In the genomic region with DNA sequence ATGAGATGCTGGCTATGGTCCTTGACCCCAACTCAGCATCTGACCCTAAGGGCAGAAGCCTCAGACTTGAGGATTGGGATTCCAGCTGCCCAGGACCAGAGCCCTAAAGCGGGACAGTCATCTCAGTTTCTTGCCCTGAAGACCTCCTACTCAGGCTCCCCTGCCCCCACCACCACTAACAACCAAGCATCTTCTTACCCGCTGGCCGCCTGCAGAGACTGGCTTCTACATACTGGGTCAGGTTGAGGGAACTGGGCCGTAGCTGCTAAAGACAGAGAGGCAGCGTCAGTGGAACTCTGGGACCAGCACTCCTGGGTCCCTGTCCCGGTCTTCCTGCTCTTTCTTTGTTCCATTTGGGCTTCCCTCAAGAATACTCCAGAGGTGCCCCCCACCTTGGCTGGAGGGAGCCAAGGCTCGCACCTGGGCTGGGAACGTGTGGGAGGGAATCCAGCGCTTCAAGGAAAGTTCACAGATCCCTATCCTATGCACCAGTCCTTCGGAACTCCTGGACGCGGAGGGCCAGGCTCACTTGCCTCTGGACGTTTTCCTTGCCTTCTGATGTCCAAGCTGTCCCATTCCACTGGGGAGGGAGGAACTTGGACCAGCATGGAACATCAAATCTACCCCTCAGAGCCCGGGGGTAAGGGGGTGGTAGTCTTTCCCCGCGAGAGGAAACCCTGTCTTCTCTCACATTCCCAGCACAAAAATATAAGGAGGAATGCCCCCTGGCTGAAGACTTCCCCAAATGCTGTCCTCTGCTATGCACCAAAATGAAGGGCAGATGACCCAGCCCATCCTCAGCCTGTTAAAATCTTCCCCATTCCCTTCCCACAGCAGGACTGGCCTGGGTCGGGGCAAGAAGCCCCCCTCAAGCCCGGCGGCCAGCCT, we compare ENCODE assay signal across 6 cellular contexts. TPM values are rescaled to one million over a fixed set of nuclear protein-coding genes. Genes with fewer than 3 reads are reported as not detected.
DNase-seq lines count a peak whose midpoint lies in the region; ATAC-seq and TF ChIP-seq lines count a peak whose summit lies in the region.

No MANE protein-coding gene starts in this region.

- peaks cover 28% of the 10 kb centered on the region for H3K4me1 ChIP-seq in hepatocyte (ENCODE audit: insufficient read depth)
- H3K4me1 ChIP-seq in transverse colon, result peaks cover 25 to 45% (median 39%) of the 10 kb centered on the region in 4 donors

- H3K4me1 Mint-ChIP-seq in activated T-cell treated with anti-CD3 and anti-CD28 coated beads, Interleukin-2, amount 50 U/mL, for 24 hours (ENCODE audit: low read depth), result peaks cover 75% of the 10 kb centered on the region

- no peaks in the 10 kb centered on the region for H4K20me1 ChIP-seq in hepatocyte (ENCODE audit: insufficient read depth, poor library complexity, severe bottlenecking)

- no peaks in the 10 kb centered on the region for H3K9me2 ChIP-seq in hepatocyte (replicated peaks; ENCODE audit: insufficient read depth)

- TF ChIP-seq POLR2A in transverse colon (IDR thresholded peaks at IDR 0.05), result no peak

- DNase-seq in activated T-cell treated with anti-CD3 and anti-CD28 coated beads, Interleukin-2, amount 50 U/mL, for 24 hours, result no peak
- DNase-seq in activated T-cell treated with anti-CD3 and anti-CD28 coated beads for 4 hours (no peak), hepatocyte (ENCODE audit: low spot score) (no peak), transverse colon (no peak), NAMALWA (ENCODE audit: low spot score) (no peak)

- no peaks in the 10 kb centered on the region for H3K36me3 ChIP-seq in hepatocyte (replicated peaks; ENCODE audit: insufficient read depth, low read depth)
- no peaks in the 10 kb centered on the region for H3K36me3 ChIP-seq in transverse colon

- H3K27ac ChIP-seq in hepatocyte, result peak overlapping the region; percentile 92
- H3K27ac ChIP-seq in transverse colon, result peak overlapping the region; percentile 75 to 93 (median 80)

- H3K4me2 ChIP-seq in hepatocyte, result peak overlapping the region; percentile 94

- H3K27me3 ChIP-seq in hepatocyte (no peaks in the 10 kb centered on the region), transverse colon (no peaks in the 10 kb centered on the region)

- H3K9me3 Mint-ChIP-seq in activated T-cell treated with anti-CD3 and anti-CD28 coated beads, Interleukin-2, amount 50 U/mL, for 24 hours, result no peaks in the 10 kb centered on the region

- H3K27me3 Mint-ChIP-seq in activated T-cell treated with anti-CD3 and anti-CD28 coated beads, Interleukin-2, amount 50 U/mL, for 24 hours, result no peaks in the 10 kb centered on the region

- H3K79me2 ChIP-seq in hepatocyte, result peaks cover 11% of the 10 kb centered on the region

- H3K36me3 Mint-ChIP-seq in activated T-cell treated with anti-CD3 and anti-CD28 coated beads, Interleukin-2, amount 50 U/mL, for 24 hours (ENCODE audit: low read depth), result peaks cover 5% of the 10 kb centered on the region

- in situ Hi-C loops in transverse colon (cut with MboI; ENCODE audit: low pct_ligation_motif_present in 1 of 4, low pct_unique_long_range_greater_than_20kb in 1 of 4, low sequenced_read_pairs in 3 of 4), result no loop called here

- 32% methylated on average over 19 of the region's 19 CpGs for WGBS in hepatocyte (ENCODE audit: low lambda C conversion rate, missing lambda C conversion rate)
- WGBS in transverse colon (ENCODE audit: low coverage in 1 of 2), 2 donors, result 49% methylated on average over 17 of the region's 19 CpGs; no CpG with 5 or more reads in 1 of the 2 donors

- ATAC-seq in GM18868 (IDR thresholded peaks at IDR 0.05; ENCODE audit: unreplicated experiment), result no peak

- no peaks in the 10 kb centered on the region for H3K9me3 ChIP-seq in hepatocyte (ENCODE audit: low read depth)
- H3K9me3 ChIP-seq in transverse colon, result no peaks in the 10 kb centered on the region

- intact Hi-C loops in transverse colon (cut with DNase I; ENCODE audit: low total_unique reads), result no loop called here

- H3K4me3 ChIP-seq in hepatocyte (peak overlapping the region; percentile 75), transverse colon (peak overlapping the region; percentile 38 to 61 (median 56))

- H2AFZ ChIP-seq in hepatocyte, result no peak overlapping the region

- peak overlapping the region; percentile 71 for H3K4me3 Mint-ChIP-seq in activated T-cell treated with anti-CD3 and anti-CD28 coated beads, Interleukin-2, amount 50 U/mL, for 24 hours

- H3K27ac Mint-ChIP-seq in activated T-cell treated with anti-CD3 and anti-CD28 coated beads, Interleukin-2, amount 50 U/mL, for 24 hours, result peak overlapping the region; percentile 76

- TF ChIP-seq CTCF in hepatocyte (IDR thresholded peaks at IDR 0.05; ENCODE audit: poor library complexity) (no peak), transverse colon (IDR thresholded peaks at IDR 0.05) (no peak)

- no peak for TF ChIP-seq EP300 in transverse colon (IDR thresholded peaks at IDR 0.05; ENCODE audit: low read depth)

RNA-seq across cellular contexts. Expression of a gene that starts 0.8 kb away (rescaled TPM):
- total RNA-seq in hepatocyte (15.1 and 20.9 TPM in 2 replicates), transverse colon (10 to 100 TPM in 1 of 4 donors, 1 to 10 TPM in 2, not detected in 1; 2.6 to 15.4 (median 7.6) TPM)
- polyA plus RNA-seq in hepatocyte, result 24.7 and 28.1 TPM in 2 replicates

RNA-seq across cellular contexts. Expression of a gene that starts 24.2 kb away (rescaled TPM):
- total RNA-seq in hepatocyte, result 0.23 TPM in 1 of 2 replicates, not detected in the other
- polyA plus RNA-seq in hepatocyte, result 1.0 TPM in 1 of 2 replicates, not detected in the other
- total RNA-seq in transverse colon, result 1 to 10 TPM in 3 of 4 donors, under 1 TPM in 1; 0.60 to 8.3 (median 2.9) TPM

RNA-seq across cellular contexts. Expression of a gene that starts 36.9 kb away (rescaled TPM):
- total RNA-seq in hepatocyte (7.6 and 9.0 TPM in 2 replicates), transverse colon (10 to 100 TPM in 3 of 4 donors, 1 to 10 TPM in 1; 6.5 to 31.8 (median 18.8) TPM)
- polyA plus RNA-seq in hepatocyte, result 4.4 and 5.8 TPM in 2 replicates

RNA-seq across cellular contexts. Expression of a gene that starts 50.5 kb away (rescaled TPM):
- total RNA-seq in hepatocyte, result 14.1 and 16.8 TPM in 2 replicates
- 14.3 and 15.7 TPM in 2 replicates for polyA plus RNA-seq in hepatocyte
- 100 to 1,000 TPM in 1 of 4 donors, 10 to 100 TPM in 3; 29.1 to 142 (median 39.2) TPM for total RNA-seq in transverse colon

RNA-seq across cellular contexts. Expression of a gene that starts 50.7 kb away (rescaled TPM):
- total RNA-seq in hepatocyte (13.2 and 23.2 TPM in 2 replicates), transverse colon (10 to 100 TPM in 3 of 4 donors, 1 to 10 TPM in 1; 9.7 to 21.9 (median 16.3) TPM)
- 4.4 and 4.6 TPM in 2 replicates for polyA plus RNA-seq in hepatocyte
